ENCODE assay signal across 8 cellular contexts in the genomic region with DNA sequence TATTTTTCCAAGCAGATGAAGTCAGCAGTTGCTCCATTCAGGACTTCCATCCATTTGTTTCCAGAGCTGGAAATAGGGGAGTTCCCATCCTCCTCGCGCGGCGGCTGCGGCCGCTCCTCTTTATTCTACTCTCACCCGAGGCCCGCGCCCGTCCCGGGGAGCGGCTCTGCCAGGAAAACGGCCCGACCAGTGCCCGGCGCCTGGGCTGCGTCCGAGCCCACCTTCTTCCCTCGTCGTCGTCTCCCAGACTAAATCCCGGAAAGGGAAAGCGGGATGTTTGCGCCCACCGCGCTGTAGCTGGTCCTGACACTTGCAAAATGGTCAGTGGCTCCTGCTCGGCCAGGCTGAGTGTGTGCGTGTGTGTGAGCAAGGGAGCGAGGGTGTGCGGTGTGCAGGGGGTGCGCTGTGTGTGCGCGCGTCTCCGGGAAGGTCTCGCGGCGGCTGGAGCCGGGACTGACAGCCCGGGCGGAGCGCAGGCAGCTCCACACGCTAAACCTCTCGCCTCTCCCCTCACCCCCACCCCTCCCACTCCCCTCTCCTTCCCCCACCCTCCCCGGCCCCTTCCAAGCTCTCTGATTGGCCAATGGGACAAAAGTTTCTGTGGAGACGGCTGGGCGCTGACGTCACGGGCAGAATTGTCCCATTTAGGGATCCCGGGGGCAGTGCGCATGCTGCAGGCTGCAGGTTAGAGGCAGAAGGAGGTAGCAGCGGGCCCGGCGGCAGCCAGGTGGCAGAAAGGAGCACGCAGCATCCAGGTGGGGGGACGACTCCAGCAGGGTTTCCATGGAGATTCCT. TPM values are rescaled to one million over a fixed set of nuclear protein-coding genes. Genes with fewer than 3 reads are reported as not detected.
DNase-seq lines count a peak whose midpoint lies in the region; ATAC-seq and TF ChIP-seq lines count a peak whose summit lies in the region.

A gene with protein sequence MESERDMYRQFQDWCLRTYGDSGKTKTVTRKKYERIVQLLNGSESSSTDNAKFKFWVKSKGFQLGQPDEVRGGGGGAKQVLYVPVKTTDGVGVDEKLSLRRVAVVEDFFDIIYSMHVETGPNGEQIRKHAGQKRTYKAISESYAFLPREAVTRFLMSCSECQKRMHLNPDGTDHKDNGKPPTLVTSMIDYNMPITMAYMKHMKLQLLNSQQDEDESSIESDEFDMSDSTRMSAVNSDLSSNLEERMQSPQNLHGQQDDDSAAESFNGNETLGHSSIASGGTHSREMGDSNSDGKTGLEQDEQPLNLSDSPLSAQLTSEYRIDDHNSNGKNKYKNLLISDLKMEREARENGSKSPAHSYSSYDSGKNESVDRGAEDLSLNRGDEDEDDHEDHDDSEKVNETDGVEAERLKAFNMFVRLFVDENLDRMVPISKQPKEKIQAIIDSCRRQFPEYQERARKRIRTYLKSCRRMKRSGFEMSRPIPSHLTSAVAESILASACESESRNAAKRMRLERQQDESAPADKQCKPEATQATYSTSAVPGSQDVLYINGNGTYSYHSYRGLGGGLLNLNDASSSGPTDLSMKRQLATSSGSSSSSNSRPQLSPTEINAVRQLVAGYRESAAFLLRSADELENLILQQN (minus strand): TSS at position 491 of the 795 bp plus-strand sequence. CDS start 1,660 bp downstream, outside the sequence.

- H3K9me2 ChIP-seq in Karpas-422 (replicated peaks; ENCODE audit: insufficient read depth, low read length), result no peaks in the 10 kb centered on the region

- no peak within 1 kb of the TSS for H2BK5ac ChIP-seq in trophoblast cell (ENCODE audit: low read depth, low read length, poor library complexity)

- no CpG with 5 or more reads among the region's 56 CpGs for WGBS in trophoblast cell (ENCODE audit: extremely low coverage, insufficient coverage, insufficient read length)

- H3K36me3 ChIP-seq in Karpas-422 (ENCODE audit: insufficient read depth, low read length) (no peaks in the 10 kb centered on the region), trophoblast cell (ENCODE audit: control insufficient read depth in 1 of 2, insufficient read depth in 2 of 2, low read length in 2 of 2) (no peaks in the 10 kb centered on the region)

- no peak within 1 kb of the TSS for H3K14ac ChIP-seq in trophoblast cell (ENCODE audit: low read length)

- DNase-seq in AG10803 (ENCODE audit: low read depth), result no peak
- no peak for DNase-seq in Karpas-422
- DNase-seq in SW480 (ENCODE audit: low spot score), result peak; percentile 67
- DNase-seq in left cardiac atrium, result peak; percentile 33
- DNase-seq in trophoblast cell, result no peak
- no peak for DNase-seq in stimulated activated naive CD4-positive, alpha-beta T cell treated with Interleukin-2 at 50 U/mL for 16 hours (lab: John Stamatoyannopoulos, UW)
- DNase-seq in NOMO-1 (lab: John Stamatoyannopoulos, UW; ENCODE audit: unreplicated experiment in 2 of 2), result no peak

- H2AK5ac ChIP-seq in trophoblast cell (ENCODE audit: low read length), result no peak within 1 kb of the TSS

- no peak within 1 kb of the TSS for H4K12ac ChIP-seq in trophoblast cell (ENCODE audit: low read depth, low read length)

- no peak within 1 kb of the TSS for H2BK120ac ChIP-seq in trophoblast cell (ENCODE audit: insufficient read depth, low read length, poor library complexity)

- H3K4me1 ChIP-seq in Karpas-422 (ENCODE audit: low read length) (no peaks in the 10 kb centered on the region), trophoblast cell (ENCODE audit: control insufficient read depth in 1 of 2, insufficient read depth in 2 of 2, low read length in 2 of 2) (peaks cover 12 to 15% of the 10 kb centered on the region in 2 experiments)

- intact Hi-C loops in left cardiac atrium (cut with DNase I), result no loop called here

- no peaks in the 10 kb centered on the region for H4K20me1 ChIP-seq in Karpas-422 (ENCODE audit: insufficient read depth, low read depth, low read length)

- no peak within 1 kb of the TSS for H4K8ac ChIP-seq in trophoblast cell (ENCODE audit: low read depth, low read length)

- H3K18ac ChIP-seq in trophoblast cell (ENCODE audit: low read length), result no peak within 1 kb of the TSS

- no peak within 1 kb of the TSS for H4K91ac ChIP-seq in trophoblast cell (ENCODE audit: low read depth, low read length)

- H3K4me3 ChIP-seq in AG10803 (ENCODE audit: low read length) (peak within 1 kb of the TSS; percentile 34), Karpas-422 (ENCODE audit: low read length) (no peak within 1 kb of the TSS), trophoblast cell (ENCODE audit: low read depth, low read length) (peak within 1 kb of the TSS; percentile 74)

- H3K79me1 ChIP-seq in trophoblast cell (ENCODE audit: low read length), result peaks cover 2% of the 10 kb centered on the region

- no peak within 1 kb of the TSS for H3K27ac ChIP-seq in Karpas-422 (ENCODE audit: low read length)
- no peak within 1 kb of the TSS for H3K27ac ChIP-seq in trophoblast cell (ENCODE audit: low read depth, low read length)

- H3K79me2 ChIP-seq in Karpas-422 (ENCODE audit: low read length) (no peaks in the 10 kb centered on the region), trophoblast cell (ENCODE audit: control insufficient read depth, insufficient read depth, low read length, poor library complexity) (no peaks in the 10 kb centered on the region)

- no peak within 1 kb of the TSS for H3K23ac ChIP-seq in trophoblast cell (ENCODE audit: low read length)

- H3K4me2 ChIP-seq in Karpas-422 (ENCODE audit: low read depth, low read length, poor library complexity, severe bottlenecking) (no peak within 1 kb of the TSS), trophoblast cell (ENCODE audit: low read length) (peak within 1 kb of the TSS; percentile 99)

- H2BK12ac ChIP-seq in trophoblast cell (ENCODE audit: low read length), result no peak within 1 kb of the TSS

- H3K27me3 ChIP-seq in Karpas-422 (ENCODE audit: low read length), result no peaks in the 10 kb centered on the region
- peaks cover 19% of the 10 kb centered on the region for H3K27me3 ChIP-seq in trophoblast cell (ENCODE audit: insufficient read depth, low read length)

- ATAC-seq in left cardiac atrium, result peak; percentile 41 to 58
- no peak for ATAC-seq in GM18511 (IDR thresholded peaks at IDR 0.05; ENCODE audit: unreplicated experiment)

- no peak within 1 kb of the TSS for H2AFZ ChIP-seq in Karpas-422 (ENCODE audit: low read length)
- H2AFZ ChIP-seq in trophoblast cell (ENCODE audit: insufficient read depth, low read length, poor library complexity), result peak within 1 kb of the TSS; percentile 13

- TF ChIP-seq CTCF in AG10803 (conservative IDR thresholded peaks at IDR 0.05; ENCODE audit: low read length), result no peak

- no peak within 1 kb of the TSS for H3K9ac ChIP-seq in Karpas-422 (ENCODE audit: low read length)
- H3K9ac ChIP-seq in trophoblast cell (ENCODE audit: low read length), result peak within 1 kb of the TSS; percentile 79

- H3K9me3 ChIP-seq in Karpas-422 (ENCODE audit: low read length), result no peaks in the 10 kb centered on the region
- peaks cover 2% of the 10 kb centered on the region for H3K9me3 ChIP-seq in trophoblast cell (ENCODE audit: insufficient read depth, low read depth, low read length)

- no peak within 1 kb of the TSS for H3K4ac ChIP-seq in trophoblast cell (ENCODE audit: low read depth, low read length)

RNA-seq across cellular contexts. Expression of the gene that starts here (rescaled TPM):
- 6.5 and 18.5 TPM in 2 replicates for total RNA-seq in Karpas-422 (2014; rRNA removed; shearing (Covaris generic); ENCODE audit: low replicate concordance)
- total RNA-seq in left cardiac atrium, result under 1 TPM; 0.24 to 0.31 TPM
- 0.65 and 0.92 TPM in 2 replicates for polyA plus RNA-seq in trophoblast cell (2013)

Comparison
In these comparisons a context has a peak if more than half of its experiments do, and no peak if none do; other contexts are left out.
1. Peak in DNase-seq and ATAC-seq in left cardiac atrium; RNA of the gene not detected or under 1 TPM.